13 cellular contexts compared by ENCODE assay signal in the genomic region with DNA sequence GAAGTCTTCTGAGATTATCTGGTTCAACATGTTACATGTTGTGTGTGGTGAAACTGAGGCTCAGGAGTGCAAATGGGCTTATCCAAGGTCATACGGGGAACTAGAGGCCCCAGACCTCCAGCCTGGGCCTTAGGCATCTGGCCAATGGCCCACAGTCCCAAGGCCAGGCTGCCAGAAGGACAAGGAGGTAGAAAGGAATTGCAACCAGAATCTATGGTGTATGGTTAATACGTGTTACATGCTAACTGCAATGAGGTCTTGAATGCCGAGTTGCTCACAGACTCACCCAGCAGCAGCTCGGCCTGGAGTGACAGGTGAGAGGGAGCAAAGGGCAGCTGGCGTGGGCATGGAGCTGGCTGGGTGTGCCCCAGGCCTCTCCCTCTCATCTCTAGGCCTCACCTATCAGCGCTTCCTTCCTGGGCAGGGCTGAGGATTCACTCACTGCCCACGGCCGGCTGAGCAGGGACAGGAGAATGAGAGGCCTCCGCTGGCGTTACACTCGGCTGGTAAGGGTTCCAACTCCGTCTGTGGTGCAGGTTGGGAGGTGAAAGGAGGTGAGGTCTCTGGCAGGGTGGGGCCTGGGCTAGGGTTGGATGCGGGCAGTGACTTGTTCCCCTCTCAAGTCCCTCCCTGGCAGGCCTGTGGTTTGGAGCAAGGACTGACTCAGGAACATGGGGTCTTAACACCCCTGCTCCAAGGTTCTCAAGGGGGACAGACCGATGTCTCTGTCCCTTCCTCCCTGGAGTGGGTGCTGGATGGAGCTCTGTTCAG. TPM values are rescaled to one million over a fixed set of nuclear protein-coding genes. Genes with fewer than 3 reads are reported as not detected.
DNase-seq lines count a peak whose midpoint lies in the region; ATAC-seq and TF ChIP-seq lines count a peak whose summit lies in the region.
"Had no signal": no experiment of that assay in that cellular context is flagged by ENCODE, and none has a peak within 500 bp of the region (broad histone marks: within the 10 kb centered on the region; RNA-seq: fewer than 3 reads in every experiment).

A gene (plus strand): TSS at position 437 of the 771 bp plus-strand sequence. CDS start 37 bp downstream, at position 474.

- H3K4me1 Mint-ChIP-seq in stimulated activated naive CD8-positive, alpha-beta T cell treated with anti-CD3 and anti-CD28 coated beads, Interleukin-15, amount 100 ng/mL, for 72 hours: peaks cover 13% of the 10 kb centered on the region

- WGBS in spleen, 5 donors: 70 to 86% (median 78%) methylated on average over 10 to 14 of the region's 14 CpGs

- no peak within 1 kb of the TSS for H3K4me3 ChIP-seq in DOHH2 (ENCODE audit: low read length)
- no peak within 1 kb of the TSS for H3K4me3 ChIP-seq in RWPE2 (ENCODE audit: severe bottlenecking)
- H3K4me3 ChIP-seq in spleen: no peak within 1 kb of the TSS

- H3K4me3 Mint-ChIP-seq in stimulated activated naive CD8-positive, alpha-beta T cell treated with anti-CD3 and anti-CD28 coated beads, Interleukin-15, amount 100 ng/mL, for 72 hours: no peak within 1 kb of the TSS

- no peaks in the 10 kb centered on the region for H3K9me2 ChIP-seq in DOHH2 (replicated peaks; ENCODE audit: control insufficient read depth, low read length)

- H3F3A ChIP-seq in DOHH2 (ENCODE audit: control insufficient read depth, insufficient read depth): no peaks in the 10 kb centered on the region; the same call in 1 of the 2 replicates

- no peaks in the 10 kb centered on the region for H3K27me3 Mint-ChIP-seq in stimulated activated naive CD8-positive, alpha-beta T cell treated with anti-CD3 and anti-CD28 coated beads, Interleukin-15, amount 100 ng/mL, for 72 hours

- no peaks in the 10 kb centered on the region for H4K20me1 ChIP-seq in DOHH2 (ENCODE audit: control insufficient read depth, insufficient read depth, low read depth, low read length)

- H3K4me1 ChIP-seq in DOHH2 (ENCODE audit: control insufficient read depth, low read length): peaks cover 26% of the 10 kb centered on the region
- no peaks in the 10 kb centered on the region for H3K4me1 ChIP-seq in RWPE2 (ENCODE audit: insufficient read depth, poor library complexity, severe bottlenecking)
- H3K4me1 ChIP-seq in spleen: peaks cover 0 to 34% (median 15%) of the 10 kb centered on the region in 6 donors

- H3K9me3 ChIP-seq in DOHH2 (ENCODE audit: control insufficient read depth, insufficient read depth, low read length) (no peaks in the 10 kb centered on the region), RWPE2 (ENCODE audit: severe bottlenecking) (no peaks in the 10 kb centered on the region), spleen (no peaks in the 10 kb centered on the region)

- intact Hi-C loops in left colon (cut with DNase I, micrococcal nuclease): no loop called here
- intact Hi-C loops in spleen (cut with DNase I; ENCODE audit: low total_unique reads): no loop called here

- H3K9me3 Mint-ChIP-seq in stimulated activated naive CD8-positive, alpha-beta T cell treated with anti-CD3 and anti-CD28 coated beads, Interleukin-15, amount 100 ng/mL, for 72 hours: no peaks in the 10 kb centered on the region

- H3K36me3 ChIP-seq in DOHH2 (ENCODE audit: control insufficient read depth, low read length): no peaks in the 10 kb centered on the region
- H3K36me3 ChIP-seq in RWPE2 (ENCODE audit: low read depth): no peaks in the 10 kb centered on the region
- no peaks in the 10 kb centered on the region for H3K36me3 ChIP-seq in spleen

- no peak within 1 kb of the TSS for H3K27ac ChIP-seq in DOHH2 (ENCODE audit: low read depth, low read length)
- H3K27ac ChIP-seq in RWPE2 (ENCODE audit: poor library complexity, severe bottlenecking): no peak within 1 kb of the TSS
- H3K27ac ChIP-seq in spleen: no peak within 1 kb of the TSS

- H3K79me2 ChIP-seq in DOHH2 (ENCODE audit: control insufficient read depth, low read length): no peaks in the 10 kb centered on the region

- peak; percentile 22; the same call in 2 of the 3 replicates for ATAC-seq in RWPE2 (ENCODE audit: low read depth)
- ATAC-seq in left colon: peak; percentile 97
- ATAC-seq in HG02759 (IDR thresholded peaks at IDR 0.05; ENCODE audit: unreplicated experiment): no peak
- no peak for ATAC-seq in HG02885 (IDR thresholded peaks at IDR 0.05; ENCODE audit: poor library complexity, unreplicated experiment)
- ATAC-seq in stimulated activated naive CD8-positive, alpha-beta T cell treated with anti-CD3 and anti-CD28 coated beads, Interleukin-15, amount 100 ng/mL, for 72 hours: no peak

- TF ChIP-seq CTCF in DOHH2 (IDR thresholded peaks at IDR 0.05; ENCODE audit: low read depth, low read length, poor library complexity, severe bottlenecking) (no peak), RWPE2 (IDR thresholded peaks at IDR 0.05; ENCODE audit: poor library complexity, severe bottlenecking) (no peak), spleen (IDR thresholded peaks at IDR 0.05 in 8 of 11, conservative IDR thresholded peaks at IDR 0.05 in 3 of 11) (no peak)

- H3K4me2 ChIP-seq in DOHH2 (ENCODE audit: low read length): peak within 1 kb of the TSS; percentile 37

- TF ChIP-seq POLR2A in spleen (IDR thresholded peaks at IDR 0.05): no peak

- H3K27me3 ChIP-seq in DOHH2 (ENCODE audit: control insufficient read depth, low read length) (no peaks in the 10 kb centered on the region; the same call in 1 of the 2 replicates), RWPE2 (ENCODE audit: insufficient read depth, poor library complexity, severe bottlenecking) (no peaks in the 10 kb centered on the region), spleen (replicated peaks in 1 of 7) (no peaks in the 10 kb centered on the region)

- DNase-seq in RWPE2 (ENCODE audit: low spot score): no peak
- peak; percentile 87 to 93 for DNase-seq in left colon
- peak; percentile 58 for DNase-seq in spleen
- DNase-seq in NCI-H187 treated with DMSO at 0.1 percent for 48 hours (lab: John Stamatoyannopoulos, UW): no peak
- no peak for DNase-seq in stimulated activated naive CD8-positive, alpha-beta T cell treated with anti-CD3 and anti-CD28 coated beads, Interleukin-15, amount 100 ng/mL, for 72 hours
- DNase-seq: activated gamma-delta T cell treated with Interleukin-2 at 50 U/mL for 16 hours, NCI-H146, NCI-H526 treated with DMSO at 0.1 percent for 48 hours had no signal

- H3K27ac Mint-ChIP-seq in stimulated activated naive CD8-positive, alpha-beta T cell treated with anti-CD3 and anti-CD28 coated beads, Interleukin-15, amount 100 ng/mL, for 72 hours: peak within 1 kb of the TSS in 1 of 2 donors; percentile 35

RNA-seq across cellular contexts. Expression of the gene that starts here (rescaled TPM):
- total RNA-seq in left colon: 10 to 100 TPM; 25.2 to 27.7 TPM
- total RNA-seq in spleen: not detected
- polyA plus RNA-seq in spleen: under 1 TPM; 0.05 to 0.16 (median 0.11) TPM
- total RNA-seq: activated CD8-positive, alpha-beta memory T cell treated with anti-CD3 and anti-CD28 coated beads for 36 hours; mesenteric fat pad had no signal

Comparison
In these comparisons a context has a peak if more than half of its experiments do, and no peak if none do; other contexts are left out.
1. RNA of the gene that starts here (total RNA-seq): 25.2 to 27.7 TPM in left colon; not detected in spleen; every median in the first group is over 10 times any median in the second.
2. Peak in DNase-seq in spleen; RNA of the gene not detected or under 1 TPM.
3. ATAC-seq: peak in RWPE2 (single experiment) and left colon (single experiment); none in HG02759 (single experiment), HG02885 (single experiment) and stimulated activated naive CD8-positive, alpha-beta T cell treated with anti-CD3 and anti-CD28 coated beads, Interleukin-15, amount 100 ng/mL, for 72 hours (single experiment).
4. DNase-seq: peak in left colon (2 of 2); none in RWPE2 (single experiment), NCI-H187 treated with DMSO at 0.1 percent for 48 hours (single experiment) and stimulated activated naive CD8-positive, alpha-beta T cell treated with anti-CD3 and anti-CD28 coated beads, Interleukin-15, amount 100 ng/mL, for 72 hours (0 of 2).